Comparison of ENCODE assay signal across 8 cellular contexts in genomic region chr10:34254596-34254995, GRCh38.
A peak's percentile ranks its signal among the peaks of the same experiment; 100 is the strongest.
DNase-seq lines count a peak whose midpoint lies in the region; ATAC-seq, FAIRE-seq and TF ChIP-seq lines count a peak whose summit lies in the region.

No MANE protein-coding gene starts in this region.

- DNase-seq in GM18507 (ENCODE audit: extremely low spot score, insufficient read length, low read depth): no peak
- peak; percentile 60 for DNase-seq in RKO (ENCODE audit: low spot score)
- DNase-seq in kidney glomerular epithelial cell (lab: John Stamatoyannopoulos, UW): peak; percentile 60
- DNase-seq in DMS79 (lab: John Stamatoyannopoulos, UW): no peak
- DNase-seq in uterus: no peak

- no peak for TF ChIP-seq CTCF in uterus (IDR thresholded peaks at IDR 0.05)

- no peak for TF ChIP-seq POLR2A in uterus (IDR thresholded peaks at IDR 0.05)

- H3K27me3 ChIP-seq in uterus: no peaks in the 10 kb centered on the region

- H3K4me1 ChIP-seq in uterus: no peaks in the 10 kb centered on the region

- ATAC-seq in HG02759 (IDR thresholded peaks at IDR 0.05; ENCODE audit: unreplicated experiment) (peak; percentile 96), GM21717 (IDR thresholded peaks at IDR 0.05; ENCODE audit: unreplicated experiment) (no peak), GM21576 (IDR thresholded peaks at IDR 0.05; ENCODE audit: unreplicated experiment) (no peak)

- peak; percentile 29 for FAIRE-seq in GM18507 (lab: Jason Lieb, UNC)

- intact Hi-C loops in uterus (cut with DNase I; ENCODE audit: low total_unique reads): no loop called here

- no peak overlapping the region for H3K27ac ChIP-seq in uterus

- no peak overlapping the region for H3K4me3 ChIP-seq in uterus

- H3K36me3 ChIP-seq in uterus: no peaks in the 10 kb centered on the region

- no peaks in the 10 kb centered on the region for H3K9me3 ChIP-seq in uterus

Comparison
In these comparisons a context has a peak if more than half of its experiments do, and no peak if none do; other contexts are left out.
1. DNase-seq: peak in RKO (single experiment) and kidney glomerular epithelial cell (single experiment); none in GM18507 (single experiment), DMS79 (single experiment) and uterus (0 of 2).